8 cellular contexts compared by ENCODE assay signal in genomic region chr11:115627071-115627470, GRCh38.
"Had no signal": no experiment of that assay in that cellular context is flagged by ENCODE, and none has a peak within 500 bp of the region (broad histone marks: within the 10 kb centered on the region; RNA-seq: fewer than 3 reads in every experiment).

No MANE protein-coding gene starts in this region.

- FAIRE-seq: G401.6, GM12878, GM12891, GM12892, GM18507, GM19239 had no signal

- DNase-seq: GDM1, GF-D8 had no signal

- H3K4me3 ChIP-seq: GM12878 had no signal

- ATAC-seq: GM12878 had no signal
